ENCODE assay signal across 10 cellular contexts in genomic region chr2:234363011-234363487, GRCh38.
DNase-seq lines count a peak whose midpoint lies in the region; ATAC-seq and TF ChIP-seq lines count a peak whose summit lies in the region.
"Had no signal": no experiment of that assay in that cellular context is flagged by ENCODE, and none has a peak within 500 bp of the region (broad histone marks: within the 10 kb centered on the region; RNA-seq: fewer than 3 reads in every experiment).

No MANE protein-coding gene starts in this region.

- no peak overlapping the region for H3K4me3 ChIP-seq in BLaER1 treated with 17β-estradiol and CSF1 and Interleukin-3, amounts not matched to agents 10 nM and 100 nM
- H3K4me3 ChIP-seq in HUES64 (ENCODE audit: low read length) (no peak overlapping the region; the same call in 1 of the 2 replicates), lower lobe of right lung (no peak overlapping the region), mucosa of descending colon (no peak overlapping the region), spleen (no peak overlapping the region)

- no peak for TF ChIP-seq CTCF in lower lobe of right lung (IDR thresholded peaks at IDR 0.05)
- TF ChIP-seq CTCF in mucosa of descending colon (IDR thresholded peaks at IDR 0.05): no peak
- TF ChIP-seq CTCF in spleen (IDR thresholded peaks at IDR 0.05 in 8 of 11, conservative IDR thresholded peaks at IDR 0.05 in 3 of 11): no peak

- H3K27ac Mint-ChIP-seq in activated T-helper 17 cell treated with anti-CD3 and anti-CD28 coated beads, Interleukin-2, amount 50 U/mL, for 72 hours: peak overlapping the region; percentile 62
- H3K27ac Mint-ChIP-seq: activated naive CD8-positive, alpha-beta T cell treated with anti-CD3 and anti-CD28 coated beads, Interleukin-2, amount 50 U/mL, for 24 hours had no signal

- H3K4me3 Mint-ChIP-seq in activated T-helper 17 cell treated with anti-CD3 and anti-CD28 coated beads, Interleukin-2, amount 50 U/mL, for 72 hours: no peak overlapping the region
- H3K4me3 Mint-ChIP-seq: activated naive CD8-positive, alpha-beta T cell treated with anti-CD3 and anti-CD28 coated beads, Interleukin-2, amount 50 U/mL, for 24 hours had no signal

- H3K36me3 ChIP-seq in BLaER1 treated with 17β-estradiol and CSF1 and Interleukin-3, amounts not matched to agents 10 nM and 100 nM: no peaks in the 10 kb centered on the region
- H3K36me3 ChIP-seq in HUES64 (ENCODE audit: insufficient read depth, low read length) (no peaks in the 10 kb centered on the region), lower lobe of right lung (no peaks in the 10 kb centered on the region), mucosa of descending colon (ENCODE audit: low read depth) (no peaks in the 10 kb centered on the region), spleen (no peaks in the 10 kb centered on the region)

- no peak for ATAC-seq in activated T-helper 17 cell treated with anti-CD3 and anti-CD28 coated beads, Interleukin-2, amount 50 U/mL, for 72 hours (replicated peaks)
- ATAC-seq in lower lobe of right lung: peak; percentile 78 to 84
- no peak for ATAC-seq in mucosa of descending colon
- no peak for ATAC-seq in HG02571 (IDR thresholded peaks at IDR 0.05; ENCODE audit: unreplicated experiment)
- no peak for ATAC-seq in HG02938 (IDR thresholded peaks at IDR 0.05; ENCODE audit: unreplicated experiment)
- ATAC-seq: activated naive CD8-positive, alpha-beta T cell treated with anti-CD3 and anti-CD28 coated beads, Interleukin-2, amount 50 U/mL, for 24 hours had no signal

- peaks cover 17% of the 10 kb centered on the region for H3K4me1 Mint-ChIP-seq in activated T-helper 17 cell treated with anti-CD3 and anti-CD28 coated beads, Interleukin-2, amount 50 U/mL, for 72 hours

- WGBS in HUES64: under 1% methylated on average over 4 of the region's 4 CpGs
- WGBS in spleen, 5 donors: 38 to 55% (median 49%) methylated on average over 4 of the region's 4 CpGs

- H3K9me3 ChIP-seq in BLaER1 treated with 17β-estradiol and CSF1 and Interleukin-3, amounts not matched to agents 10 nM and 100 nM (replicated peaks in 1 of 11): peaks cover 14 to 22% (median 20%) of the 10 kb centered on the region in 11 experiments
- H3K9me3 ChIP-seq in HUES64 (ENCODE audit: insufficient read depth, low read depth, low read length) (no peaks in the 10 kb centered on the region; the same call in 1 of the 2 replicates), lower lobe of right lung (peaks cover 5% of the 10 kb centered on the region), mucosa of descending colon (no peaks in the 10 kb centered on the region), spleen (peaks cover 0 to 14% (median 7%) of the 10 kb centered on the region in 8 donors)

- no peaks in the 10 kb centered on the region for H4K20me1 ChIP-seq in BLaER1 treated with 17β-estradiol and CSF1 and Interleukin-3, amounts not matched to agents 10 nM and 100 nM

- no peaks in the 10 kb centered on the region for H3K36me3 Mint-ChIP-seq in activated T-helper 17 cell treated with anti-CD3 and anti-CD28 coated beads, Interleukin-2, amount 50 U/mL, for 72 hours (ENCODE audit: low read depth)

- no peaks in the 10 kb centered on the region for H3K27me3 Mint-ChIP-seq in activated T-helper 17 cell treated with anti-CD3 and anti-CD28 coated beads, Interleukin-2, amount 50 U/mL, for 72 hours
- H3K27me3 Mint-ChIP-seq: activated naive CD8-positive, alpha-beta T cell treated with anti-CD3 and anti-CD28 coated beads, Interleukin-2, amount 50 U/mL, for 24 hours had no signal

- no peak for TF ChIP-seq POLR2A in spleen (IDR thresholded peaks at IDR 0.05)

- peaks cover 5 to 33% (median 11%) of the 10 kb centered on the region in 10 experiments for H3K4me1 ChIP-seq in BLaER1 treated with 17β-estradiol and CSF1 and Interleukin-3, amounts not matched to agents 10 nM and 100 nM
- H3K4me1 ChIP-seq in HUES64 (ENCODE audit: insufficient read depth, low read length) (peaks cover 32% of the 10 kb centered on the region), lower lobe of right lung (peaks cover 15% of the 10 kb centered on the region), mucosa of descending colon (ENCODE audit: low read depth) (no peaks in the 10 kb centered on the region), spleen (peaks cover 0 to 12% (median under 1%) of the 10 kb centered on the region in 6 donors)

- H3K27me3 ChIP-seq in BLaER1 treated with 17β-estradiol and CSF1 and Interleukin-3, amounts not matched to agents 10 nM and 100 nM: no peaks in the 10 kb centered on the region
- no peaks in the 10 kb centered on the region for H3K27me3 ChIP-seq in HUES64 (ENCODE audit: insufficient read depth, low read length)
- H3K27me3 ChIP-seq in lower lobe of right lung (ENCODE audit: low read depth): no peaks in the 10 kb centered on the region
- no peaks in the 10 kb centered on the region for H3K27me3 ChIP-seq in spleen (replicated peaks in 1 of 7)

- no peak overlapping the region for H3K27ac ChIP-seq in BLaER1 treated with 17β-estradiol and CSF1 and Interleukin-3, amounts not matched to agents 10 nM and 100 nM
- peak overlapping the region; percentile 83 for H3K27ac ChIP-seq in HUES64 (ENCODE audit: low read depth, low read length)
- H3K27ac ChIP-seq in lower lobe of right lung: no peak overlapping the region
- H3K27ac ChIP-seq in spleen: no peak overlapping the region

- peaks cover 5% of the 10 kb centered on the region for H3K9me3 Mint-ChIP-seq in activated T-helper 17 cell treated with anti-CD3 and anti-CD28 coated beads, Interleukin-2, amount 50 U/mL, for 72 hours

- DNase-seq in lower lobe of right lung (no peak), mucosa of descending colon (no peak), spleen (no peak)
- DNase-seq: activated naive CD8-positive, alpha-beta T cell treated with anti-CD3 and anti-CD28 coated beads, Interleukin-2, amount 50 U/mL, for 24 hours; kidney had no signal

- intact Hi-C loops in lower lobe of right lung (cut with DNase I): no loop called here
- intact Hi-C loops in mucosa of descending colon (cut with DNase I, micrococcal nuclease): no loop called here
- intact Hi-C loops in spleen (cut with DNase I; ENCODE audit: low total_unique reads): no loop called here

- peak overlapping the region in 10 of 11 experiments; percentile 8 to 46 (median 29); a peak in 15 of 22 replicates for H3K4me2 ChIP-seq in BLaER1 treated with 17β-estradiol and CSF1 and Interleukin-3, amounts not matched to agents 10 nM and 100 nM

- H3K9ac ChIP-seq in BLaER1 treated with 17β-estradiol and CSF1 and Interleukin-3, amounts not matched to agents 10 nM and 100 nM: peak overlapping the region in 1 of 11 experiments; percentile 29; a peak in 1 of 22 replicates
- H3K9ac ChIP-seq in HUES64 (ENCODE audit: low read depth, low read length): peak overlapping the region; percentile 51; the same call in 1 of the 2 replicates

Comparison
In these comparisons a context has a peak if more than half of its experiments do, and no peak if none do; other contexts are left out.
1. ATAC-seq: peak in lower lobe of right lung (2 of 2); none in activated T-helper 17 cell treated with anti-CD3 and anti-CD28 coated beads, Interleukin-2, amount 50 U/mL, for 72 hours (single experiment), mucosa of descending colon (single experiment), HG02571 (single experiment) and HG02938 (single experiment).